In the genomic region with DNA sequence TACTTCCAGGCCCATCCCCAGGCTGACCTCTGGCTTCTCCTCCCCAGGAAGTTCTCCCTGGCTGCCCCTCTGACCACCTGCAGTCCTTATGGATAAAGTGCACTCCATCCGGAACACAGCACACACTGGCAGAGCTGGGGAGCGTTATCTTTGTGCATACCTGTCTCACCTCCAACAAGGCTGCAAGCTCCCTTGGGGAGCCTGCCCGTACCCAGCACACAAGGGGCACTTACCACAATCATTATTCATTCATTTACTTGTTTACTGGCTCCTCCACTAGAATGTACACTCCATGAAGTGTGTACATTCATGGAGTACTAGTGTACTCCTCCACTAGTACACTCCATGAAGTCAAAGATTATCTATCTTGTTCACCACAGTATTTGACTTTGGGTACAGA, we compare ENCODE assay signal across 30 cellular contexts. TPM values are rescaled to one million over a fixed set of nuclear protein-coding genes. Genes with fewer than 3 reads are reported as not detected.
"Had no signal": no experiment of that assay in that cellular context is flagged by ENCODE, and none has a peak within 500 bp of the region (broad histone marks: within the 10 kb centered on the region; RNA-seq: fewer than 3 reads in every experiment).

No MANE protein-coding gene starts in this region.

- H3K27ac Mint-ChIP-seq: activated B cell treated with CpG ODN at 0.5 μM for 24 hours; activated CD4-positive, alpha-beta memory T cell treated with anti-CD3 and anti-CD28 coated beads, Interleukin-2, amount 10 ng/mL, durations not matched to agents 7 days and 5 days; activated CD8-positive, alpha-beta memory T cell treated with anti-CD3 and anti-CD28 coated beads, Interleukin-2, amount 10 ng/mL, durations not matched to agents 7 days and 5 days; activated naive CD4-positive, alpha-beta T cell treated with anti-CD3 and anti-CD28 coated beads, Interleukin-2, amount 10 ng/mL, durations not matched to agents 7 days and 5 days; activated naive CD8-positive, alpha-beta T cell; activated naive CD8-positive, alpha-beta T cell treated with anti-CD3 and anti-CD28 coated beads, Interleukin-2, amount 50 U/mL, for 24 hours had no signal

- H3K4me1 Mint-ChIP-seq: activated B cell treated with CpG ODN at 0.5 μM for 24 hours; activated CD4-positive, alpha-beta memory T cell treated with anti-CD3 and anti-CD28 coated beads, Interleukin-2, amount 10 ng/mL, durations not matched to agents 7 days and 5 days; activated CD8-positive, alpha-beta memory T cell treated with anti-CD3 and anti-CD28 coated beads, Interleukin-2, amount 10 ng/mL, durations not matched to agents 7 days and 5 days; activated naive CD4-positive, alpha-beta T cell treated with anti-CD3 and anti-CD28 coated beads, Interleukin-2, amount 10 ng/mL, durations not matched to agents 7 days and 5 days; activated naive CD8-positive, alpha-beta T cell treated with anti-CD3 and anti-CD28 coated beads, Interleukin-2, amount 50 U/mL, for 24 hours had no signal

- H3K27ac ChIP-seq: brain microvascular endothelial cell, KMS-11, VCaP had no signal

- H3K27me3 Mint-ChIP-seq: activated B cell treated with CpG ODN at 0.5 μM for 24 hours; activated naive CD8-positive, alpha-beta T cell treated with anti-CD3 and anti-CD28 coated beads, Interleukin-2, amount 50 U/mL, for 24 hours had no signal

- H3K9me3 Mint-ChIP-seq: activated B cell treated with CpG ODN at 0.5 μM for 24 hours; activated CD4-positive, alpha-beta memory T cell treated with anti-CD3 and anti-CD28 coated beads, Interleukin-2, amount 10 ng/mL, durations not matched to agents 7 days and 5 days; activated naive CD4-positive, alpha-beta T cell treated with anti-CD3 and anti-CD28 coated beads, Interleukin-2, amount 10 ng/mL, durations not matched to agents 7 days and 5 days; activated naive CD8-positive, alpha-beta T cell treated with anti-CD3 and anti-CD28 coated beads, Interleukin-2, amount 50 U/mL, for 24 hours had no signal

- ATAC-seq: activated CD8-positive, alpha-beta memory T cell treated with anti-CD3 and anti-CD28 coated beads, Interleukin-2, amount 10 ng/mL, durations not matched to agents 7 days and 5 days had no signal

- H3K27me3 ChIP-seq: brain microvascular endothelial cell had no signal

- H3K4me2 ChIP-seq: KMS-11 had no signal

- H3K36me3 Mint-ChIP-seq: activated naive CD4-positive, alpha-beta T cell treated with anti-CD3 and anti-CD28 coated beads, Interleukin-2, amount 10 ng/mL, durations not matched to agents 7 days and 5 days; activated naive CD8-positive, alpha-beta T cell had no signal

- DNase-seq: activated B cell treated with CpG ODN at 0.5 μM for 24 hours; activated CD4-positive, alpha-beta memory T cell treated with anti-CD3 and anti-CD28 coated beads, Interleukin-2, amount 10 ng/mL, durations not matched to agents 7 days and 5 days; activated CD4-positive, alpha-beta T cell treated with anti-CD3 and anti-CD28 coated beads for 48 hours; activated CD4-positive, CD25-positive, alpha-beta regulatory T cell treated with anti-CD3 and anti-CD28 coated beads, Interleukin-2, amount 50 U/mL, for 72 hours; activated CD8-positive, alpha-beta memory T cell treated with anti-CD3 and anti-CD28 coated beads for 24 hours; activated CD8-positive, alpha-beta memory T cell treated with anti-CD3 and anti-CD28 coated beads, Interleukin-2, amount 10 ng/mL, durations not matched to agents 7 days and 5 days; activated CD8-positive, alpha-beta memory T cell treated with anti-CD3 and anti-CD28 coated beads, Interleukin-2, amount 50 U/mL, for 48 hours; activated effector memory CD4-positive, alpha-beta T cell treated with Interleukin-2 at 50 U/mL for 16 hours; activated naive CD4-positive, alpha-beta T cell treated with anti-CD3 and anti-CD28 coated beads, Interleukin-2, amount 10 ng/mL, durations not matched to agents 7 days and 5 days; activated naive CD8-positive, alpha-beta T cell treated with anti-CD3 and anti-CD28 coated beads, Interleukin-2, amount 50 U/mL, for 24 hours; activated T-cell treated with anti-CD3 and anti-CD28 coated beads, Interleukin-2, amount 50 U/mL, for 48 hours; brain microvascular endothelial cell; central memory CD4-positive, alpha-beta T cell; MM.1S; MV-4-11; NCI-H1092; NCI-H187 treated with DMSO at 0.1 percent for 48 hours; NCI-H2081; NCI-H446; NCI-H510A treated with DMSO at 0.1 percent for 48 hours; NCI-H526 treated with DMSO at 0.1 percent for 48 hours; OCI-M1; Right ventricle myocardium superior; SW 1271; T-helper 1 cell; T-helper 2 cell; T-helper 9 cell had no signal

- H3K4me3 Mint-ChIP-seq: activated B cell treated with CpG ODN at 0.5 μM for 24 hours; activated CD4-positive, alpha-beta memory T cell treated with anti-CD3 and anti-CD28 coated beads, Interleukin-2, amount 10 ng/mL, durations not matched to agents 7 days and 5 days; activated CD8-positive, alpha-beta memory T cell treated with anti-CD3 and anti-CD28 coated beads, Interleukin-2, amount 10 ng/mL, durations not matched to agents 7 days and 5 days; activated naive CD4-positive, alpha-beta T cell treated with anti-CD3 and anti-CD28 coated beads, Interleukin-2, amount 10 ng/mL, durations not matched to agents 7 days and 5 days; activated naive CD8-positive, alpha-beta T cell; activated naive CD8-positive, alpha-beta T cell treated with anti-CD3 and anti-CD28 coated beads, Interleukin-2, amount 50 U/mL, for 24 hours had no signal

- H3K9ac ChIP-seq: KMS-11 had no signal

RNA-seq across cellular contexts. Expression of a gene that starts 30.3 kb away (rescaled TPM):
- total RNA-seq: activated B cell treated with CpG ODN at 0.5 μM for 24 hours; activated CD4-positive, alpha-beta memory T cell treated with anti-CD3 and anti-CD28 coated beads, Interleukin-2, amount 10 ng/mL, durations not matched to agents 7 days and 5 days; activated CD8-positive, alpha-beta memory T cell treated with anti-CD3 and anti-CD28 coated beads, Interleukin-2, amount 10 ng/mL, durations not matched to agents 7 days and 5 days had no signal
